In the genomic region with DNA sequence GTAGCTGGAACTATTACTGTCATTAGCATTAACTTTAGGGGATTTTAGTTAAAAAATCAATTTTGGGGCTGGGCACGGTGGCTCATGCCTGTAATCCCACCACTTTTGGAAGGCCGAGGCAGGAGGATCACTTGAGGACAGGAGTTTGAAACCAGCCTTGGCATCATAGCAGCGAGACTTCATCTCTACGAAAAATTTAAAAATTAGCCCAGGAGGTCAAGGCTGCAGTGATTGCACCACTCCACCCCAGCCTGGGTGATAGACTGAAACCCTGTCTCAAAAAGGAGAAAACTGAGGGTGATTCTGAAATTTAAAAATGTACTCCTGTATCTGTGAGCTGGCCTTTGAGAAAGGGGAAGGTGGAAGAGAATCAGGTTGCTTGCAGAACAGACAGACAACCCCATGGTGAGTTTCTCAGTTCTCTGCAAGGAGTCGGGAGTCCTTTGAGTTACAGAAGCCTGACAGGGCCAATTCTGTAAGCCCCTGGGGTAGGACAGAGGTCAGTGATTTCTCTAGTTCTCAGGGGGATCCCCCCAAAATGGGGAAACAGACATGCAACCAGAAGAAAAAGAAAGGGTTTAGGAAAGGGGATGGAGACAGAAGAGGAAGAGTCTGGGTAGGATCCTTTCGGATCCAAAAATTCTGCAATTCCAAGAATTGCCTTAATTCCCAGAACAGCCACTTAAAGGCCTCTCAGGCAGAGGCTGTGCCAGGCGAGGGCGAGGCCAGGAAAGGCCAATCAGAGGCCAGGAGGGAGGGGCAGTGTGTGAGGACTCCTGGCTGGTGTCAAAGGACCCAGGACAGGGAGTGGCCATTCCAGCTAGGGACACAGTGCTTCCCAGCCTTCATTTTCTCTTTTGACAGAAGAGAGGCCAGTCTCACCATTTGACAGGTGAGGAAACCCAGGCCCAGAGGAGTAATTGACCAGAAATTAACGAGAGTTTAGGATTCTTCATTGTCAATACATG, we compare ENCODE assay signal across 11 cellular contexts. TPM values are rescaled to one million over a fixed set of nuclear protein-coding genes. Genes with fewer than 3 reads are reported as not detected.
DNase-seq lines count a peak whose midpoint lies in the region; ATAC-seq and TF ChIP-seq lines count a peak whose summit lies in the region.
"Had no signal": no experiment of that assay in that cellular context is flagged by ENCODE, and none has a peak within 500 bp of the region (broad histone marks: within the 10 kb centered on the region; RNA-seq: fewer than 3 reads in every experiment).

No MANE protein-coding gene starts in this region.

- no peak overlapping the region for H2BK15ac ChIP-seq in mesendoderm (replicated peaks; ENCODE audit: low read depth)

- no peak overlapping the region for H4K8ac ChIP-seq in mesendoderm (ENCODE audit: low read depth, low read length)

- CTCF ChIA-PET in SK-N-SH (lab: Yijun Ruan, JAX), result no interaction called here

- H4K20me1 ChIP-seq in SK-N-SH (ENCODE audit: insufficient read depth), result no peaks in the 10 kb centered on the region

- no peak overlapping the region for H3K4me3 ChIP-seq in SK-N-SH (ENCODE audit: low read depth in 2 of 2, low read length in 1 of 2)
- H3K4me3 ChIP-seq in ectodermal cell (ENCODE audit: insufficient read depth, low read depth, low read length), result no peak overlapping the region
- H3K4me3 ChIP-seq in mesendoderm (ENCODE audit: low read length), result no peak overlapping the region
- H3K4me3 ChIP-seq in vagina, result no peak overlapping the region

- no peak overlapping the region for H3K4ac ChIP-seq in mesendoderm (ENCODE audit: low read depth, low read length)

- no peak overlapping the region for H2AK5ac ChIP-seq in mesendoderm (ENCODE audit: low read length)

- no peak overlapping the region for H3K4me2 ChIP-seq in SK-N-SH
- no peak overlapping the region for H3K4me2 ChIP-seq in mesendoderm (ENCODE audit: low read length)

- H3K27me3 ChIP-seq in SK-N-SH (ENCODE audit: insufficient read depth) (no peaks in the 10 kb centered on the region), ectodermal cell (ENCODE audit: control insufficient read depth, insufficient read depth, low read length, poor library complexity, severe bottlenecking) (no peaks in the 10 kb centered on the region), mesendoderm (ENCODE audit: insufficient read depth, low read length, poor library complexity) (no peaks in the 10 kb centered on the region), vagina (no peaks in the 10 kb centered on the region)

- H3K79me2 ChIP-seq in SK-N-SH (ENCODE audit: insufficient read depth) (no peaks in the 10 kb centered on the region), mesendoderm (ENCODE audit: control insufficient read depth, insufficient read depth, low read length) (no peaks in the 10 kb centered on the region)

- H3K9me2 ChIP-seq in SK-N-SH, result no peaks in the 10 kb centered on the region

- H3K79me1 ChIP-seq in mesendoderm (ENCODE audit: low read length), result no peaks in the 10 kb centered on the region

- H2BK120ac ChIP-seq in mesendoderm (ENCODE audit: low read depth, low read length), result no peak overlapping the region

- H3K36me3 ChIP-seq in SK-N-SH (replicated peaks in 1 of 2; ENCODE audit: control insufficient read depth in 1 of 2, insufficient read depth in 2 of 2, low read length in 1 of 2), result no peaks in the 10 kb centered on the region
- no peaks in the 10 kb centered on the region for H3K36me3 ChIP-seq in ectodermal cell (ENCODE audit: control insufficient read depth, insufficient read depth, low read length)
- no peaks in the 10 kb centered on the region for H3K36me3 ChIP-seq in mesendoderm (ENCODE audit: control insufficient read depth, insufficient read depth, low read length)
- H3K36me3 ChIP-seq in vagina, result peaks cover 0 to 4% of the 10 kb centered on the region in 2 donors

- H2AFZ ChIP-seq in SK-N-SH (ENCODE audit: low read depth), result no peak overlapping the region

- H3K18ac ChIP-seq in mesendoderm (ENCODE audit: low read length), result no peak overlapping the region

- intact Hi-C loops in vagina (cut with DNase I), result no loop called here

- H3K9ac ChIP-seq in SK-N-SH (no peak overlapping the region), mesendoderm (ENCODE audit: low read length) (no peak overlapping the region)

- H3F3A ChIP-seq in SK-N-SH (replicated peaks; ENCODE audit: insufficient read depth), result no peaks in the 10 kb centered on the region

- H2BK5ac ChIP-seq in mesendoderm (ENCODE audit: low read length), result no peak overlapping the region

- ATAC-seq in SK-N-SH treated with all-trans-retinoic acid at 6 μM for 48 hours, result peak; percentile 82
- no peak for ATAC-seq in HG02763 (IDR thresholded peaks at IDR 0.05; ENCODE audit: unreplicated experiment)
- ATAC-seq in GM18520 (IDR thresholded peaks at IDR 0.05; ENCODE audit: unreplicated experiment), result no peak
- no peak for ATAC-seq in stimulated activated naive CD8-positive, alpha-beta T cell treated with anti-CD3 and anti-CD28 coated beads, Interleukin-15, Interleukin-2, amounts not matched to agents 100 U/mL and 50 U/mL, for 24 hours

- no peak for TF ChIP-seq CTCF in SK-N-SH (IDR thresholded peaks at IDR 0.05)
- TF ChIP-seq CTCF in vagina (IDR thresholded peaks at IDR 0.05), result no peak

- H3K27ac ChIP-seq in SK-N-SH (ENCODE audit: low read depth in 2 of 2, low read length in 1 of 2) (no peak overlapping the region), ectodermal cell (ENCODE audit: insufficient read depth, low read depth, low read length, poor library complexity, severe bottlenecking) (peak overlapping the region; percentile 22), mesendoderm (ENCODE audit: low read depth, low read length) (no peak overlapping the region), vagina (peak overlapping the region; percentile 37)

- H3K23ac ChIP-seq in mesendoderm (ENCODE audit: low read length), result no peak overlapping the region

- no peaks in the 10 kb centered on the region for H3K9me3 ChIP-seq in SK-N-SH
- no peaks in the 10 kb centered on the region for H3K9me3 ChIP-seq in ectodermal cell (ENCODE audit: control insufficient read depth, low read length)
- H3K9me3 ChIP-seq in vagina, result no peaks in the 10 kb centered on the region

- no peak overlapping the region for H3K56ac ChIP-seq in mesendoderm (ENCODE audit: low read length)

- H4K5ac ChIP-seq in mesendoderm (ENCODE audit: low read length), result no peak overlapping the region

- 62% methylated on average over 9 of the region's 9 CpGs for WGBS in SK-N-SH (ENCODE audit: low lambda C conversion rate)
- WGBS in ectodermal cell, 2 experiments, result 53 to 60% methylated on average over 9 of the region's 9 CpGs
- WGBS in mesendoderm (ENCODE audit: extremely low coverage, insufficient coverage, low lambda C conversion rate), result no CpG with 5 or more reads among the region's 9 CpGs

- TF ChIP-seq POLR2A in vagina (IDR thresholded peaks at IDR 0.05), result no peak

- H3K4me1 ChIP-seq in SK-N-SH (ENCODE audit: control insufficient read depth in 1 of 2, insufficient read depth in 2 of 2, low read depth in 1 of 2, low read length in 1 of 2), result no peaks in the 10 kb centered on the region
- H3K4me1 ChIP-seq in ectodermal cell (ENCODE audit: control insufficient read depth, insufficient read depth, low read length), result peaks cover 7% of the 10 kb centered on the region
- H3K4me1 ChIP-seq in mesendoderm (ENCODE audit: control insufficient read depth, low read depth, low read length), result no peaks in the 10 kb centered on the region
- peaks cover 12% of the 10 kb centered on the region for H3K4me1 ChIP-seq in vagina

- POLR2A ChIA-PET in SK-N-SH (lab: Yijun Ruan, JAX), result no interaction called here

- DNase-seq in SK-N-SH, result no peak
- peak; percentile 67 for DNase-seq in mesendoderm
- no peak for DNase-seq in vagina (ENCODE audit: extremely low spot score in 2 of 2)
- DNase-seq in stimulated activated naive CD8-positive, alpha-beta T cell treated with anti-CD3 and anti-CD28 coated beads, Interleukin-15, Interleukin-2, amounts not matched to agents 100 U/mL and 50 U/mL, for 24 hours, result no peak
- DNase-seq: cerebellar nuclear complex, kidney glomerular epithelial cell had no signal

- no peak for TF ChIP-seq RAD21 in SK-N-SH (IDR thresholded peaks at IDR 0.05; ENCODE audit: low read length)

- TF ChIP-seq EP300 in SK-N-SH (IDR thresholded peaks at IDR 0.05; ENCODE audit: borderline replicate concordance in 1 of 2, low read depth in 1 of 2, low read length in 1 of 2), result no peak

RNA-seq across cellular contexts. Expression of a gene that starts 6.7 kb away (rescaled TPM):
- polyA plus RNA-seq in SK-N-SH (2012; rRNA removed), result 0.61 and 1.1 TPM in 2 replicates
- polyA plus RNA-seq in SK-N-SH (2012; cell fraction: cytosol; rRNA removed), result 0.72 and 1.0 TPM in 2 replicates
- 0.70 and 0.73 TPM in 2 replicates for polyA plus RNA-seq in SK-N-SH (2012; cell fraction: nucleus; rRNA removed)
- polyA plus RNA-seq in ectodermal cell (2013, experiment 1 of 4), result not detected
- 0.04 TPM for polyA plus RNA-seq in ectodermal cell (2013, experiment 2 of 4)
- polyA plus RNA-seq in ectodermal cell (2013, experiment 3 of 4), result not detected
- not detected for polyA plus RNA-seq in ectodermal cell (2013, experiment 4 of 4)
- 0.17 TPM for polyA plus RNA-seq in mesendoderm (2013, experiment 1 of 2)
- polyA plus RNA-seq in mesendoderm (2013, experiment 2 of 2), result 0.14 TPM
- 62.1 TPM for total RNA-seq in vagina

RNA-seq across cellular contexts. Expression of a gene that starts 21.7 kb away (rescaled TPM):
- 3.3 and 4.6 TPM in 2 replicates for polyA plus RNA-seq in SK-N-SH (2012; rRNA removed)
- polyA plus RNA-seq in SK-N-SH (2012; cell fraction: cytosol; rRNA removed), result 1.6 and 2.5 TPM in 2 replicates
- polyA plus RNA-seq in SK-N-SH (2012; cell fraction: nucleus; rRNA removed), result 8.7 and 20.3 TPM in 2 replicates
- 20.7 TPM for polyA plus RNA-seq in ectodermal cell (2013, experiment 1 of 4)
- polyA plus RNA-seq in ectodermal cell (2013, experiment 2 of 4), result 24.0 TPM
- 21.1 TPM for polyA plus RNA-seq in ectodermal cell (2013, experiment 3 of 4)
- 22.3 TPM for polyA plus RNA-seq in ectodermal cell (2013, experiment 4 of 4)
- 18.0 TPM for polyA plus RNA-seq in mesendoderm (2013, experiment 1 of 2)
- 19.9 TPM for polyA plus RNA-seq in mesendoderm (2013, experiment 2 of 2)
- total RNA-seq in vagina, result 16.5 TPM

RNA-seq across cellular contexts. Expression of a gene that starts 25.4 kb away (rescaled TPM):
- not detected in 2 replicates for polyA plus RNA-seq in SK-N-SH (2012; rRNA removed)
- polyA plus RNA-seq in SK-N-SH (2012; cell fraction: cytosol; rRNA removed), result not detected in 2 replicates
- not detected in 2 replicates for polyA plus RNA-seq in SK-N-SH (2012; cell fraction: nucleus; rRNA removed)
- polyA plus RNA-seq in ectodermal cell (2013, experiment 1 of 4), result not detected
- not detected for polyA plus RNA-seq in ectodermal cell (2013, experiment 2 of 4)
- polyA plus RNA-seq in ectodermal cell (2013, experiment 3 of 4), result not detected
- not detected for polyA plus RNA-seq in ectodermal cell (2013, experiment 4 of 4)
- polyA plus RNA-seq in mesendoderm (2013, experiment 1 of 2), result not detected
- polyA plus RNA-seq in mesendoderm (2013, experiment 2 of 2), result not detected
- total RNA-seq in vagina, result not detected
- total RNA-seq: NCI-H460 had no signal

RNA-seq across cellular contexts. Expression of a gene that starts 37.6 kb away (rescaled TPM):
- polyA plus RNA-seq in SK-N-SH (2012; rRNA removed), result 0.03 TPM in 1 of 2 replicates, not detected in the other
- polyA plus RNA-seq in SK-N-SH (2012; cell fraction: cytosol; rRNA removed), result 0.01 and 0.03 TPM in 2 replicates
- polyA plus RNA-seq in SK-N-SH (2012; cell fraction: nucleus; rRNA removed), result 0.02 and 0.05 TPM in 2 replicates
- 0.09 TPM for polyA plus RNA-seq in ectodermal cell (2013, experiment 1 of 4)
- polyA plus RNA-seq in ectodermal cell (2013, experiment 2 of 4), result 0.07 TPM
- 0.05 TPM for polyA plus RNA-seq in ectodermal cell (2013, experiment 3 of 4)
- 0.04 TPM for polyA plus RNA-seq in ectodermal cell (2013, experiment 4 of 4)
- not detected for polyA plus RNA-seq in mesendoderm (2013, experiment 1 of 2)
- 0.01 TPM for polyA plus RNA-seq in mesendoderm (2013, experiment 2 of 2)
- 2.5 TPM for total RNA-seq in vagina

RNA-seq across cellular contexts. Expression of a gene that starts 40.2 kb away (rescaled TPM):
- 17.3 and 18.5 TPM in 2 replicates for polyA plus RNA-seq in SK-N-SH (2012; rRNA removed)
- polyA plus RNA-seq in SK-N-SH (2012; cell fraction: cytosol; rRNA removed), result 8.9 and 10.7 TPM in 2 replicates
- polyA plus RNA-seq in SK-N-SH (2012; cell fraction: nucleus; rRNA removed), result 40.3 and 48.1 TPM in 2 replicates
- 37.3 TPM for polyA plus RNA-seq in ectodermal cell (2013, experiment 1 of 4)
- polyA plus RNA-seq in ectodermal cell (2013, experiment 2 of 4), result 32.9 TPM
- polyA plus RNA-seq in ectodermal cell (2013, experiment 3 of 4), result 15.2 TPM
- polyA plus RNA-seq in ectodermal cell (2013, experiment 4 of 4), result 17.0 TPM
- polyA plus RNA-seq in mesendoderm (2013, experiment 1 of 2), result 12.2 TPM
- polyA plus RNA-seq in mesendoderm (2013, experiment 2 of 2), result 12.2 TPM
- 22.8 TPM for total RNA-seq in vagina

Comparison
In these comparisons a context has a peak if more than half of its experiments do, and no peak if none do; other contexts are left out.
1. H3K27ac ChIP-seq: peak in ectodermal cell (single experiment) and vagina (single experiment); none in SK-N-SH (0 of 2) and mesendoderm (single experiment).